Comparison of ENCODE assay signal across 8 cellular contexts in genomic region chr17:77252306-77252705, GRCh38.
DNase-seq lines count a peak whose midpoint lies in the region; TF ChIP-seq lines count a peak whose summit lies in the region.
"Not testable (repeated sequence)": the region's sequence is repeated elsewhere in the genome, so short reads cannot be mapped to it uniquely, and the experiment has no call there.

No MANE protein-coding gene starts in this region.

- H3K9me3 Mint-ChIP-seq in HFFc6; osteocyte (ENCODE audit: unreplicated experiment); type B pancreatic cell: not testable (repeated sequence)

- peaks cover 20% of the 10 kb centered on the region for H3K4me1 ChIP-seq in fibroblast of lung (ENCODE audit: control insufficient read depth, extremely low read depth, insufficient read depth, low read length)

- H3K4me1 Mint-ChIP-seq in HFFc6 (ENCODE audit: low read depth), result peaks cover 60% of the 10 kb centered on the region
- H3K4me1 Mint-ChIP-seq in osteocyte (ENCODE audit: unreplicated experiment), result peaks cover 47% of the 10 kb centered on the region
- H3K4me1 Mint-ChIP-seq in type B pancreatic cell (ENCODE audit: unreplicated experiment), result peaks cover 24% of the 10 kb centered on the region

- DNase-seq in AG10803 (ENCODE audit: low read depth) (peak; percentile 67), HFFc6 (peak; percentile 18), RKO (ENCODE audit: low spot score) (peak; percentile 9), astrocyte of the spinal cord (ENCODE audit: low read depth, low spot score) (peak; percentile 43), fibroblast of lung (ENCODE audit: low read depth in 2 of 2) (peak; percentile 33 to 80), kidney glomerular epithelial cell (lab: John Stamatoyannopoulos, UW) (peak; percentile 65)
- not testable (repeated sequence) for DNase-seq in osteocyte (ENCODE audit: extremely low spot score, unreplicated experiment); type B pancreatic cell (ENCODE audit: extremely low spot score, unreplicated experiment)

- H3K4me3 Mint-ChIP-seq in HFFc6; osteocyte (ENCODE audit: unreplicated experiment); type B pancreatic cell: not testable (repeated sequence)

- not testable (repeated sequence) for H4K20me1 ChIP-seq in fibroblast of lung (ENCODE audit: control insufficient read depth, extremely low read depth, insufficient read depth, low read length)

- H3K36me3 ChIP-seq in fibroblast of lung (ENCODE audit: control insufficient read depth, insufficient read depth, low read length), result not testable (repeated sequence)

- not testable (repeated sequence) for H2AFZ ChIP-seq in fibroblast of lung (ENCODE audit: low read length)

- H3K4me2 ChIP-seq in fibroblast of lung (ENCODE audit: extremely low read depth, insufficient read depth, low read length), result not testable (repeated sequence)

- not testable (repeated sequence) for H3K27me3 ChIP-seq in fibroblast of lung (ENCODE audit: control insufficient read depth, insufficient read depth, low read length)

- H3K27me3 Mint-ChIP-seq in HFFc6 (ENCODE audit: insufficient read depth); osteocyte (ENCODE audit: unreplicated experiment): not testable (repeated sequence)
- H3K27me3 Mint-ChIP-seq in type B pancreatic cell, result peaks cover 14% of the 10 kb centered on the region

- H3K36me3 Mint-ChIP-seq in HFFc6 (ENCODE audit: low read depth); osteocyte (ENCODE audit: unreplicated experiment); type B pancreatic cell: not testable (repeated sequence)

- not testable (repeated sequence) for H3K27ac ChIP-seq in fibroblast of lung (ENCODE audit: insufficient read depth, low read length)

- H3K9me3 ChIP-seq in fibroblast of lung (ENCODE audit: control insufficient read depth, insufficient read depth, low read depth, low read length), result not testable (repeated sequence)

- in situ Hi-C loops in astrocyte of the spinal cord (cut with HindIII; ENCODE audit: low sequenced_read_pairs), result not testable (repeated sequence)

- H3K27ac Mint-ChIP-seq in HFFc6 (peak overlapping the region; percentile 51; the same call in 1 of the 2 replicates), osteocyte (ENCODE audit: unreplicated experiment) (peak overlapping the region; percentile 39), type B pancreatic cell (peak overlapping the region; percentile 29)

- not testable (repeated sequence) for H3K9ac ChIP-seq in fibroblast of lung (ENCODE audit: insufficient read depth, low read length)

- TF ChIP-seq CTCF in AG10803 (conservative IDR thresholded peaks at IDR 0.05; ENCODE audit: low read length); HFFc6 (IDR thresholded peaks at IDR 0.05); astrocyte of the spinal cord (IDR thresholded peaks at IDR 0.05; ENCODE audit: low read depth, low read length); fibroblast of lung (conservative IDR thresholded peaks at IDR 0.05 in 1 of 2, IDR thresholded peaks at IDR 0.05 in 1 of 2; ENCODE audit: low read depth in 1 of 2, low read length in 2 of 2); osteocyte (IDR thresholded peaks at IDR 0.05); type B pancreatic cell (conservative IDR thresholded peaks at IDR 0.05): not testable (repeated sequence)

- not testable (repeated sequence) for H3K4me3 ChIP-seq in AG10803 (ENCODE audit: low read length); astrocyte of the spinal cord (ENCODE audit: low read depth, low read length); fibroblast of lung (replicated peaks in 1 of 4; ENCODE audit: control extremely low read depth in 1 of 4, insufficient read depth in 1 of 4, low read depth in 3 of 4, low read length in 4 of 4)

- not testable (repeated sequence) for H3K79me2 ChIP-seq in fibroblast of lung (ENCODE audit: control insufficient read depth, insufficient read depth, low read length)
